In genomic region chr1:37795340-37796110, GRCh38 we compare ENCODE assay signal across 8 cellular contexts. TPM values are rescaled to one million over a fixed set of nuclear protein-coding genes. Genes with fewer than 3 reads are reported as not detected.
DNase-seq lines count a peak whose midpoint lies in the region; ATAC-seq lines count a peak whose summit lies in the region.

No MANE protein-coding gene starts in this region.

- H3K9ac ChIP-seq in GM23248, result no peak overlapping the region

- H3K4me1 ChIP-seq in GM23248 (ENCODE audit: insufficient read depth) (no peaks in the 10 kb centered on the region), iPS DF 6.9 (ENCODE audit: control insufficient read depth, insufficient read depth, low read length) (no peaks in the 10 kb centered on the region)

- no peaks in the 10 kb centered on the region for H3K79me2 ChIP-seq in GM23248 (ENCODE audit: insufficient read depth)

- peak overlapping the region; percentile 78 for H3K4me3 Mint-ChIP-seq in activated naive CD4-positive, alpha-beta T cell treated with anti-CD3 and anti-CD28 coated beads, Interleukin-2, amount 50 U/mL, for 24 hours

- no peaks in the 10 kb centered on the region for H3K9me2 ChIP-seq in GM23248 (ENCODE audit: insufficient read depth)

- H3K27ac ChIP-seq in GM23248 (no peak overlapping the region), iPS DF 6.9 (ENCODE audit: low read length) (no peak overlapping the region)

- no peak overlapping the region for H3K27ac Mint-ChIP-seq in activated naive CD4-positive, alpha-beta T cell treated with anti-CD3 and anti-CD28 coated beads, Interleukin-2, amount 50 U/mL, for 24 hours

- no peak overlapping the region for H2AFZ ChIP-seq in GM23248

- H3F3A ChIP-seq in GM23248 (ENCODE audit: insufficient read depth), result no peaks in the 10 kb centered on the region

- H3K4me1 Mint-ChIP-seq in activated naive CD4-positive, alpha-beta T cell treated with anti-CD3 and anti-CD28 coated beads, Interleukin-2, amount 50 U/mL, for 24 hours, result peaks cover 14% of the 10 kb centered on the region

- H3K36me3 ChIP-seq in GM23248 (ENCODE audit: low read depth), result no peaks in the 10 kb centered on the region
- no peaks in the 10 kb centered on the region for H3K36me3 ChIP-seq in iPS DF 6.9 (ENCODE audit: control insufficient read depth, insufficient read depth, low read length)

- H3K27me3 ChIP-seq in GM23248 (replicated peaks; ENCODE audit: insufficient read depth) (peaks cover 22% of the 10 kb centered on the region), iPS DF 6.9 (ENCODE audit: control insufficient read depth, insufficient read depth, low read length) (peaks cover 14% of the 10 kb centered on the region; the same call in 1 of the 2 replicates)

- no peak overlapping the region for H3K4me2 ChIP-seq in GM23248 (ENCODE audit: unreplicated experiment)

- no peak for ATAC-seq in GM19035 (IDR thresholded peaks at IDR 0.05; ENCODE audit: unreplicated experiment)

- no peak overlapping the region for H3K4me3 ChIP-seq in GM23248
- H3K4me3 ChIP-seq in iPS DF 6.9 (ENCODE audit: low read length), result no peak overlapping the region

- H3K9me3 ChIP-seq in GM23248 (ENCODE audit: low read depth) (no peaks in the 10 kb centered on the region), iPS DF 6.9 (ENCODE audit: control insufficient read depth, insufficient read depth, low read length) (no peaks in the 10 kb centered on the region)

- 30% methylated on average over 22 of the region's 22 CpGs for WGBS in GM23248 (ENCODE audit: low coverage in 1 of 2, low lambda C conversion rate in 2 of 2, missing lambda C conversion rate in 2 of 2), 2 experiments
- no CpG with 5 or more reads among the region's 22 CpGs for WGBS in iPS DF 6.9 (ENCODE audit: insufficient coverage, insufficient read length)

- in situ Hi-C loops in GM23248 (cut with MboI), result no loop called here

- H3K27me3 Mint-ChIP-seq in activated naive CD4-positive, alpha-beta T cell treated with anti-CD3 and anti-CD28 coated beads, Interleukin-2, amount 50 U/mL, for 24 hours, result peaks cover 13% of the 10 kb centered on the region

- no peaks in the 10 kb centered on the region for H4K20me1 ChIP-seq in GM23248 (ENCODE audit: insufficient read depth)

- H3K36me3 Mint-ChIP-seq in activated naive CD4-positive, alpha-beta T cell treated with anti-CD3 and anti-CD28 coated beads, Interleukin-2, amount 50 U/mL, for 24 hours, result peaks cover 13% of the 10 kb centered on the region

- DNase-seq in GM23248 (peak; percentile 62), NOMO-1 treated with dmso at 0.1 percent for 144 hours (lab: John Stamatoyannopoulos, UW; ENCODE audit: unreplicated experiment) (peak; percentile 4), iPS DF 6.9 (ENCODE audit: low read depth, low spot score) (peak; percentile 31), NCI-H1436 treated with DMSO at 0.1 percent for 48 hours (lab: John Stamatoyannopoulos, UW) (no peak), NCI-H146 (lab: John Stamatoyannopoulos, UW) (no peak)
- DNase-seq in stimulated activated CD4-positive, alpha-beta T cell treated with anti-CD3 and anti-CD28 coated beads, Interleukin-1b, Interleukin-23, amount 100 ng/mL, for 48 hours, result peak; percentile 39

- no peaks in the 10 kb centered on the region for H3K9me3 Mint-ChIP-seq in activated naive CD4-positive, alpha-beta T cell treated with anti-CD3 and anti-CD28 coated beads, Interleukin-2, amount 50 U/mL, for 24 hours

RNA-seq across cellular contexts. Expression of gene MANEAL, which starts 1.9 kb away (rescaled TPM):
- total RNA-seq in GM23248 (2014; rRNA removed; shearing (Covaris generic)), result 0.65 and 1.8 TPM in 2 replicates
- polyA plus RNA-seq in GM23248 (2016; fragmentation: Nextera tagmentation; extraction: Ambion mirVana), result 0.23 TPM in 1 of 2 replicates, not detected in the other

RNA-seq across cellular contexts. Expression of gene C1orf122, which starts 12.1 kb away (rescaled TPM):
- total RNA-seq in GM23248 (2014; rRNA removed; shearing (Covaris generic)), result 86.2 and 110 TPM in 2 replicates
- polyA plus RNA-seq in GM23248 (2016; fragmentation: Nextera tagmentation; extraction: Ambion mirVana), result 103 and 108 TPM in 2 replicates

RNA-seq across cellular contexts. Expression of gene YRDC, which starts 12.5 kb away (rescaled TPM):
- total RNA-seq in GM23248 (2014; rRNA removed; shearing (Covaris generic)), result 22.4 and 24.9 TPM in 2 replicates
- polyA plus RNA-seq in GM23248 (2016; fragmentation: Nextera tagmentation; extraction: Ambion mirVana), result 12.5 and 13.9 TPM in 2 replicates

RNA-seq across cellular contexts. Expression of gene EPHA10, which starts 30.6 kb away (rescaled TPM):
- not detected in 2 replicates for total RNA-seq in GM23248 (2014; rRNA removed; shearing (Covaris generic))
- not detected in 2 replicates for polyA plus RNA-seq in GM23248 (2016; fragmentation: Nextera tagmentation; extraction: Ambion mirVana)

Comparison
In these comparisons a context has a peak if more than half of its experiments do, and no peak if none do; other contexts are left out.
1. DNase-seq: peak in GM23248 (single experiment), NOMO-1 treated with dmso at 0.1 percent for 144 hours (single experiment), iPS DF 6.9 (single experiment) and stimulated activated CD4-positive, alpha-beta T cell treated with anti-CD3 and anti-CD28 coated beads, Interleukin-1b, Interleukin-23, amount 100 ng/mL, for 48 hours (single experiment); none in NCI-H1436 treated with DMSO at 0.1 percent for 48 hours (single experiment) and NCI-H146 (single experiment).